In the genomic region with DNA sequence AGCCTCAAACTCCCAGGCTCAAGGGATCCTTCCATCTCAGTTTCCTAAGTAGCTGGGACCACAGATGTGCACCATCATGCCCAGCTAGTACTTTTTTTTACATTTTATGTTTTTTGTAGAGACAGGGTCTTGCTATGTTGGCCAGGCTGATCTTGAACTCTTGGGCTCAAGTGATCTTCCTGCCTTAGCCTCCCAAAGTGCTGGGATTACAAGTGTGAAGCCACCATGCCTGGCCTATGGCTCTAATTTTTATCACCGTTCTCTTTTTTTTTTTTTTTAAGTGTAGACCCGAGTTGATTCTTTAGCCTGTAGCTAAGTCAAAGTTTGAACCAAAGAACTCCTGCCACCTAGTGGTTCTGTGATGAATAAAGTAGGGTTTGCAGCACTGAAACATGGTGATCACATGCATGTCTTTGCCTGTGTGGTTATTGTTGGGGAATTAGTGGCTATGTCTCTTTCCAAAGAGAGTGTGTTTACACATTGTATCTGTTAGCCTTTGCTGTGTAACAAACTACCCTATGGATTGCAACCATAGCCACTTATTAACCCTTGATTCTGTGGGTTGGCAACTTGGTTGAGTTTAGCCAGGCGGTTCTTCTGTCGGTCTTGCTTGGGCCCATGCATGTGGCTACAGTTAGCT, we compare ENCODE assay signal across 8 cellular contexts. TPM values are rescaled to one million over a fixed set of nuclear protein-coding genes. Genes with fewer than 3 reads are reported as not detected.
A peak's percentile ranks its signal among the peaks of the same experiment; 100 is the strongest.
DNase-seq lines count a peak whose midpoint lies in the region; ATAC-seq, FAIRE-seq and TF ChIP-seq lines count a peak whose summit lies in the region.

No MANE protein-coding gene starts in this region.

- H3K4me2 ChIP-seq in OCI-LY3 (ENCODE audit: low read length) (no peak overlapping the region), H1 (ENCODE audit: insufficient read depth in 1 of 2, low read depth in 2 of 2, low read length in 2 of 2) (no peak overlapping the region)

- H2BK15ac ChIP-seq in H1 (ENCODE audit: low read length), result no peak overlapping the region

- H3K27me3 ChIP-seq in right atrium auricular region, result no peaks in the 10 kb centered on the region
- no peaks in the 10 kb centered on the region for H3K27me3 ChIP-seq in OCI-LY3 (ENCODE audit: low read depth, low read length)
- H3K27me3 ChIP-seq in H1 (replicated peaks in 1 of 4; ENCODE audit: control insufficient read depth in 3 of 4, extremely low read depth in 1 of 4, insufficient read depth in 3 of 4, low read length in 3 of 4), result peaks cover 0 to 13% (median 8%) of the 10 kb centered on the region in 4 experiments; a peak in 3 of 7 replicates
- H3K27me3 ChIP-seq in neutrophil, result no peaks in the 10 kb centered on the region

- H4K20me1 ChIP-seq in OCI-LY3 (ENCODE audit: insufficient read depth, low read length) (no peaks in the 10 kb centered on the region), H1 (replicated peaks in 1 of 2; ENCODE audit: control insufficient read depth in 1 of 2, insufficient read depth in 2 of 2, low read length in 2 of 2) (peaks cover 0 to 1% of the 10 kb centered on the region in 2 experiments)

- TF ChIP-seq CTCF in right atrium auricular region (IDR thresholded peaks at IDR 0.05), result peak; percentile 13 to 67
- TF ChIP-seq CTCF in OCI-LY3 (IDR thresholded peaks at IDR 0.05; ENCODE audit: low read depth, low read length), result peak; percentile 48
- TF ChIP-seq CTCF in H1 (IDR thresholded peaks at IDR 0.05; ENCODE audit: control extremely low read depth in 1 of 3, insufficient read depth in 1 of 3, low read depth in 1 of 3, low read length in 3 of 3), result peak in 2 of 3 experiments; percentile 59 to 65; a peak in 3 of 4 replicates
- peak; percentile 75 for TF ChIP-seq CTCF in neutrophil (IDR thresholded peaks at IDR 0.05)

- no peak overlapping the region for H2AFZ ChIP-seq in OCI-LY3 (ENCODE audit: low read depth, low read length)
- no peak overlapping the region for H2AFZ ChIP-seq in H1 (ENCODE audit: low read length)

- H2AK5ac ChIP-seq in H1 (ENCODE audit: low read depth, low read length), result no peak overlapping the region

- no peak overlapping the region for H2BK120ac ChIP-seq in H1 (replicated peaks; ENCODE audit: low read depth, low read length)

- H3K56ac ChIP-seq in H1 (replicated peaks; ENCODE audit: insufficient read length, low read depth, low read length), result no peak overlapping the region

- no peak overlapping the region for H3K4me3 ChIP-seq in right atrium auricular region
- H3K4me3 ChIP-seq in OCI-LY3 (ENCODE audit: low read length), result no peak overlapping the region
- H3K4me3 ChIP-seq in H1 (ENCODE audit: extremely low read depth in 1 of 4, insufficient read depth in 2 of 4, low read depth in 3 of 4, low read length in 4 of 4), result no peak overlapping the region
- peak overlapping the region; percentile 13 to 60 for H3K4me3 ChIP-seq in neutrophil (ENCODE audit: low read depth in 1 of 2, low read length in 1 of 2)

- no peak overlapping the region for H4K8ac ChIP-seq in H1 (ENCODE audit: extremely low read depth, insufficient read depth, low read length)

- H3K79me1 ChIP-seq in H1 (ENCODE audit: low read depth, low read length), result no peaks in the 10 kb centered on the region

- no peak overlapping the region for H2BK5ac ChIP-seq in H1 (ENCODE audit: low read depth, low read length)

- FAIRE-seq in H1 (lab: Jason Lieb, UNC), result peak; percentile 93

- H3K9me3 ChIP-seq in right atrium auricular region (no peaks in the 10 kb centered on the region), OCI-LY3 (ENCODE audit: insufficient read depth, low read length) (0 out of 2 replicates have a peak, but pooled peaks cover 2% of the 10 kb centered on the region), H1 (ENCODE audit: insufficient read depth in 2 of 2, low read depth in 1 of 2, low read length in 1 of 2) (peaks cover 0 to 5% of the 10 kb centered on the region in 2 experiments; a peak in 2 of 4 replicates), neutrophil (no peaks in the 10 kb centered on the region)

- no peak overlapping the region for H3K18ac ChIP-seq in H1 (ENCODE audit: extremely low read depth, low read length)

- no peak overlapping the region for H2BK12ac ChIP-seq in H1 (ENCODE audit: low read depth, low read length)

- no peak overlapping the region for H4K91ac ChIP-seq in H1 (replicated peaks; ENCODE audit: insufficient read length, low read length)

- H3K4me1 ChIP-seq in right atrium auricular region, result no peaks in the 10 kb centered on the region
- H3K4me1 ChIP-seq in OCI-LY3 (ENCODE audit: low read length), result no peaks in the 10 kb centered on the region
- H3K4me1 ChIP-seq in H1 (replicated peaks in 1 of 4; ENCODE audit: control insufficient read depth in 3 of 4, insufficient read depth in 4 of 4, low read length in 3 of 4), result no peaks in the 10 kb centered on the region
- H3K4me1 ChIP-seq in neutrophil (ENCODE audit: control insufficient read depth in 1 of 2, insufficient read depth in 1 of 2, low read depth in 1 of 2, low read length in 1 of 2), result peaks cover 82% of the 10 kb centered on the region in 2 experiments

- TF ChIP-seq POLR2A in H1 (IDR thresholded peaks at IDR 0.05; ENCODE audit: control extremely low read depth in 1 of 2, low read depth in 2 of 2, low read length in 2 of 2), result no peak

- ATAC-seq in left cardiac atrium (no peak), GM18519 (IDR thresholded peaks at IDR 0.05; ENCODE audit: low FRiP score, unreplicated experiment) (no peak), HG02571 (IDR thresholded peaks at IDR 0.05; ENCODE audit: unreplicated experiment) (no peak)

- H3K23me2 ChIP-seq in H1 (ENCODE audit: low read depth, low read length), result no peaks in the 10 kb centered on the region

- peak; percentile 59 to 66 for TF ChIP-seq RAD21 in H1 (IDR thresholded peaks at IDR 0.05 in 1 of 2, conservative IDR thresholded peaks at IDR 0.05 in 1 of 2; ENCODE audit: low read depth in 2 of 2, low read length in 2 of 2)

- no peaks in the 10 kb centered on the region for H3K36me3 ChIP-seq in right atrium auricular region
- H3K36me3 ChIP-seq in OCI-LY3 (replicated peaks; ENCODE audit: low read depth, low read length), result no peaks in the 10 kb centered on the region
- H3K36me3 ChIP-seq in H1 (ENCODE audit: control insufficient read depth in 2 of 4, insufficient read depth in 4 of 4, low read length in 3 of 4), result no peaks in the 10 kb centered on the region
- no peaks in the 10 kb centered on the region for H3K36me3 ChIP-seq in neutrophil

- POLR2A ChIA-PET in H1 (lab: Charles Lee; ENCODE audit: partially characterized antibody), result interaction anchor here (0.5 to 1.9 kb wide), 3 partner anchors 29 to 429 kb away, joined by 3 to 9 read pairs (median 4); no protein-coding TSS in a partner anchor

- CTCF ChIA-PET in H1 (lab: Charles Lee; ENCODE audit: partially characterized antibody), result interaction anchor here (0.6 to 6.8 kb wide), 17 partner anchors 10 to 408 kb away, joined by 3 to 45 read pairs (median 4); partner anchors contain the start of gene NFILZ

- H4K5ac ChIP-seq in H1 (ENCODE audit: insufficient read length, low read depth, low read length), result no peak overlapping the region

- H3K9ac ChIP-seq in OCI-LY3 (ENCODE audit: low read length), result no peak overlapping the region
- H3K9ac ChIP-seq in H1 (replicated peaks in 1 of 4; ENCODE audit: extremely low read depth in 1 of 4, low read depth in 3 of 4, low read length in 3 of 4), result no peak overlapping the region

- intact Hi-C loops in left cardiac atrium (cut with DNase I), result no loop called here

- H3K4ac ChIP-seq in H1 (replicated peaks; ENCODE audit: insufficient read length, low read depth, low read length), result no peak overlapping the region

- H3K79me2 ChIP-seq in OCI-LY3 (ENCODE audit: low read length) (no peaks in the 10 kb centered on the region), H1 (ENCODE audit: control insufficient read depth in 1 of 2, insufficient read depth in 2 of 2, low read length in 2 of 2) (no peaks in the 10 kb centered on the region)

- 75% methylated on average over 4 of the region's 4 CpGs; no CpG with 5 or more reads in 1 of the 2 experiments for WGBS in H1 (ENCODE audit: extremely low coverage in 1 of 2, insufficient coverage in 1 of 2, insufficient read length in 1 of 2, insufficient replicate concordance in 2 of 2, low coverage in 1 of 2, low lambda C conversion rate in 2 of 2, missing lambda C conversion rate in 1 of 2), 2 experiments

- H3K14ac ChIP-seq in H1 (ENCODE audit: insufficient read length), result no peak overlapping the region

- H3K23ac ChIP-seq in H1 (ENCODE audit: insufficient read length), result no peak overlapping the region

- H3K27ac ChIP-seq in right atrium auricular region (no peak overlapping the region), OCI-LY3 (ENCODE audit: low read length) (no peak overlapping the region), H1 (ENCODE audit: low read depth, low read length) (no peak overlapping the region), neutrophil (peak overlapping the region; percentile 99)

- no peak overlapping the region for H2BK20ac ChIP-seq in H1 (ENCODE audit: low read length)

- no peak for DNase-seq in right atrium auricular region (ENCODE audit: low spot score)
- DNase-seq in left cardiac atrium, result no peak
- no peak for DNase-seq in H1 (ENCODE audit: low read depth in 1 of 2, low spot score in 2 of 2)
- no peak for DNase-seq in nucleus accumbens (lab: John Stamatoyannopoulos, UW)

- no peak for TF ChIP-seq EP300 in H1 (IDR thresholded peaks at IDR 0.05; ENCODE audit: borderline replicate concordance in 1 of 2, low read depth in 2 of 2, low read length in 2 of 2)

RNA-seq across cellular contexts. Expression of gene NFILZ, which starts 11.6 kb away (rescaled TPM):
- total RNA-seq in right atrium auricular region (not detected), left cardiac atrium (not detected)
- not detected in 2 replicates for total RNA-seq in H1 (2021; fragmentation: NEBNext Ultra II Directional; extraction: Animal tissue kit (Norgen Biotek cat#: 25700))
- polyA plus RNA-seq in H1 (2011; rRNA removed), result not detected in 2 replicates
- polyA plus RNA-seq in H1 (2011; cell fraction: cytosol; rRNA removed), result not detected
- polyA plus RNA-seq in H1 (2011; cell fraction: nucleus; rRNA removed), result not detected
- not detected in 4 replicates for polyA plus RNA-seq in H1 (2012, experiment 1 of 2)
- polyA plus RNA-seq in H1 (2012, experiment 2 of 2), result not detected
- polyA plus RNA-seq in H1 (2013, experiment 1 of 2), result not detected
- polyA plus RNA-seq in H1 (2013, experiment 2 of 2), result not detected
- not detected in 2 replicates for polyA minus RNA-seq in H1 (2011; rRNA and poly(A)+ RNA removed)
- polyA minus RNA-seq in H1 (2011; cell fraction: cytosol; rRNA and poly(A)+ RNA removed), result not detected
- not detected for polyA minus RNA-seq in H1 (2011; cell fraction: nucleus; rRNA and poly(A)+ RNA removed)

RNA-seq across cellular contexts. Expression of gene ADAMTS10, which starts 31.5 kb away (rescaled TPM):
- 10 to 100 TPM; 13.1 to 14.9 TPM for total RNA-seq in right atrium auricular region
- 10 to 100 TPM; 10.8 to 12.4 TPM for total RNA-seq in left cardiac atrium
- total RNA-seq in H1 (2021; fragmentation: NEBNext Ultra II Directional; extraction: Animal tissue kit (Norgen Biotek cat#: 25700)), result 14.0 and 17.4 TPM in 2 replicates
- polyA plus RNA-seq in H1 (2011; rRNA removed), result 6.9 and 16.1 TPM in 2 replicates
- 14.8 TPM for polyA plus RNA-seq in H1 (2011; cell fraction: cytosol; rRNA removed)
- polyA plus RNA-seq in H1 (2011; cell fraction: nucleus; rRNA removed), result 78.6 TPM
- polyA plus RNA-seq in H1 (2012, experiment 1 of 2), result 8.6 to 15.2 TPM (median 12.4 TPM) in 4 replicates
- polyA plus RNA-seq in H1 (2012, experiment 2 of 2), result 3.7 TPM
- 13.2 TPM for polyA plus RNA-seq in H1 (2013, experiment 1 of 2)
- 11.6 TPM for polyA plus RNA-seq in H1 (2013, experiment 2 of 2)
- polyA minus RNA-seq in H1 (2011; rRNA and poly(A)+ RNA removed), result 9.3 and 10.6 TPM in 2 replicates
- 7.6 TPM for polyA minus RNA-seq in H1 (2011; cell fraction: cytosol; rRNA and poly(A)+ RNA removed)
- 30.6 TPM for polyA minus RNA-seq in H1 (2011; cell fraction: nucleus; rRNA and poly(A)+ RNA removed)

RNA-seq across cellular contexts. Expression of gene ACTL9, which starts 56.6 kb away (rescaled TPM):
- total RNA-seq in right atrium auricular region (not detected), left cardiac atrium (not detected)
- total RNA-seq in H1 (2021; fragmentation: NEBNext Ultra II Directional; extraction: Animal tissue kit (Norgen Biotek cat#: 25700)), result not detected in 2 replicates
- polyA plus RNA-seq in H1 (2011; rRNA removed), result not detected in 2 replicates
- not detected for polyA plus RNA-seq in H1 (2011; cell fraction: cytosol; rRNA removed)
- not detected for polyA plus RNA-seq in H1 (2011; cell fraction: nucleus; rRNA removed)
- polyA plus RNA-seq in H1 (2012, experiment 1 of 2), result not detected in 4 replicates
- not detected for polyA plus RNA-seq in H1 (2012, experiment 2 of 2)
- not detected for polyA plus RNA-seq in H1 (2013, experiment 1 of 2)
- polyA plus RNA-seq in H1 (2013, experiment 2 of 2), result not detected
- polyA minus RNA-seq in H1 (2011; rRNA and poly(A)+ RNA removed), result not detected in 2 replicates
- not detected for polyA minus RNA-seq in H1 (2011; cell fraction: cytosol; rRNA and poly(A)+ RNA removed)
- polyA minus RNA-seq in H1 (2011; cell fraction: nucleus; rRNA and poly(A)+ RNA removed), result not detected

Comparison
In these comparisons a context has a peak if more than half of its experiments do, and no peak if none do; other contexts are left out.
1. H3K4me3 ChIP-seq: peak in neutrophil (2 of 2); none in right atrium auricular region (0 of 2), OCI-LY3 (single experiment) and H1 (0 of 4).
2. Peak in every context shown above with its lines, with median percentiles within 50 percentile points of each other: CTCF ChIP-seq.